ENCODE assay signal across 1 cellular context in genomic region chr7:141697211-141697871, GRCh38.
TF ChIP-seq lines count a peak whose summit lies in the region.

No MANE protein-coding gene starts in this region.

TF ChIP-seq in HepG2, 621 proteins besides CTCF, POLR2A, EP300 and RAD21:
- TF ChIP-seq ZNF317 (CRISPR knock-in tag; IDR thresholded peaks at IDR 0.05) (no peak), ERF (CRISPR knock-in tag; IDR thresholded peaks at IDR 0.05) (no peak), ZNF503 (CRISPR knock-in tag; IDR thresholded peaks at IDR 0.05) (no peak), RFX1 (IDR thresholded peaks at IDR 0.05) (no peak), BATF2 (CRISPR knock-in tag; IDR thresholded peaks at IDR 0.05) (no peak)
